ENCODE assay signal across 22 cellular contexts in genomic region chr1:85746777-85747176, GRCh38. TPM values are rescaled to one million over a fixed set of nuclear protein-coding genes. Genes with fewer than 3 reads are reported as not detected.
DNase-seq lines count a peak whose midpoint lies in the region; ATAC-seq and TF ChIP-seq lines count a peak whose summit lies in the region.
"Had no signal": no experiment of that assay in that cellular context is flagged by ENCODE, and none has a peak within 500 bp of the region (broad histone marks: within the 10 kb centered on the region; RNA-seq: fewer than 3 reads in every experiment).

No MANE protein-coding gene starts in this region.

- H3F3A ChIP-seq in SK-N-SH (replicated peaks; ENCODE audit: insufficient read depth) (no peaks in the 10 kb centered on the region), Loucy (ENCODE audit: low read depth) (no peaks in the 10 kb centered on the region)

- H3K9me2 ChIP-seq in SK-N-SH (no peaks in the 10 kb centered on the region), Loucy (replicated peaks; ENCODE audit: low read depth, low read length) (no peaks in the 10 kb centered on the region)

- H3K9me3 ChIP-seq in SK-N-SH (no peaks in the 10 kb centered on the region), Loucy (ENCODE audit: insufficient read depth, low read depth, low read length) (no peaks in the 10 kb centered on the region)
- H3K9me3 ChIP-seq: BLaER1, Peyer's patch had no signal

- no peak overlapping the region for H3K27ac ChIP-seq in SK-N-SH (ENCODE audit: low read depth in 2 of 2, low read length in 1 of 2)
- no peak overlapping the region for H3K27ac ChIP-seq in brain microvascular endothelial cell
- H3K27ac ChIP-seq: BLaER1, Peyer's patch, SK-N-MC had no signal

- H3K9ac ChIP-seq in SK-N-SH (no peak overlapping the region), Loucy (ENCODE audit: low read depth, low read length, poor library complexity, severe bottlenecking) (no peak overlapping the region)
- H3K9ac ChIP-seq: BLaER1 had no signal

- no peak for TF ChIP-seq EP300 in SK-N-SH (IDR thresholded peaks at IDR 0.05; ENCODE audit: borderline replicate concordance in 1 of 2, low read depth in 1 of 2, low read length in 1 of 2)

- no peak overlapping the region for H3K27ac Mint-ChIP-seq in glutamatergic neuron (ENCODE audit: unreplicated experiment)
- H3K27ac Mint-ChIP-seq: CD4-positive, alpha-beta T cell had no signal

- no peaks in the 10 kb centered on the region for H3K27me3 Mint-ChIP-seq in glutamatergic neuron (ENCODE audit: unreplicated experiment)

- H3K4me2 ChIP-seq in SK-N-SH (no peak overlapping the region), Loucy (ENCODE audit: low read depth, low read length, poor library complexity, severe bottlenecking) (no peak overlapping the region)
- H3K4me2 ChIP-seq: BLaER1 had no signal

- 47% methylated on average over 3 of the region's 3 CpGs for WGBS in SK-N-SH (ENCODE audit: low lambda C conversion rate)

- no peak overlapping the region for H3K4me3 Mint-ChIP-seq in glutamatergic neuron (ENCODE audit: unreplicated experiment)
- H3K4me3 Mint-ChIP-seq: CD4-positive, alpha-beta T cell had no signal

- ATAC-seq in SK-N-SH treated with all-trans-retinoic acid at 6 μM for 48 hours: no peak
- no peak for ATAC-seq in HG02763 (IDR thresholded peaks at IDR 0.05; ENCODE audit: unreplicated experiment)

- POLR2A ChIA-PET in SK-N-SH (lab: Yijun Ruan, JAX): no interaction called here

- no peak for DNase-seq in SK-N-SH
- DNase-seq in glutamatergic neuron: no peak
- no peak for DNase-seq in brain microvascular endothelial cell
- no peak for DNase-seq in NCI-H2081 treated with DMSO at 0.1 percent for 48 hours (lab: John Stamatoyannopoulos, UW)
- no peak for DNase-seq in T-helper 9 cell
- DNase-seq: CD4-positive, alpha-beta T cell; GDM1; IMR-90; KG1; MM.1S; NCI-H1417; NCI-H1694; NCI-H2029 treated with DMSO at 0.1 percent for 48 hours; NCI-H2227 treated with DMSO at 0.1 percent for 48 hours; NCI-H526 treated with DMSO at 0.1 percent for 48 hours; Peyer's patch; SIG-M5 had no signal

- no peaks in the 10 kb centered on the region for H3K36me3 Mint-ChIP-seq in glutamatergic neuron (ENCODE audit: unreplicated experiment)

- H3K79me2 ChIP-seq in SK-N-SH (ENCODE audit: insufficient read depth) (no peaks in the 10 kb centered on the region), Loucy (ENCODE audit: insufficient read depth, low read length) (no peaks in the 10 kb centered on the region)

- H3K4me1 Mint-ChIP-seq in glutamatergic neuron (ENCODE audit: low read depth, unreplicated experiment): no peaks in the 10 kb centered on the region

- TF ChIP-seq RAD21 in SK-N-SH (IDR thresholded peaks at IDR 0.05; ENCODE audit: low read length): no peak

- H2AFZ ChIP-seq in SK-N-SH (ENCODE audit: low read depth) (no peak overlapping the region), Loucy (ENCODE audit: low read length) (no peak overlapping the region)

- in situ Hi-C loops in brain microvascular endothelial cell (cut with HindIII; ENCODE audit: low pct_ligation_motif_present, low sequenced_read_pairs): no loop called here

- H3K4me1 ChIP-seq in SK-N-SH (ENCODE audit: control insufficient read depth in 1 of 2, insufficient read depth in 2 of 2, low read depth in 1 of 2, low read length in 1 of 2) (no peaks in the 10 kb centered on the region), Loucy (ENCODE audit: insufficient read depth, low read length, poor library complexity, severe bottlenecking) (no peaks in the 10 kb centered on the region)
- H3K4me1 ChIP-seq: BLaER1, Peyer's patch had no signal

- no peaks in the 10 kb centered on the region for H3K36me3 ChIP-seq in SK-N-SH (replicated peaks in 1 of 2; ENCODE audit: control insufficient read depth in 1 of 2, insufficient read depth in 2 of 2, low read length in 1 of 2)
- H3K36me3 ChIP-seq in Loucy (ENCODE audit: insufficient read depth, low read length): no peaks in the 10 kb centered on the region
- no peaks in the 10 kb centered on the region for H3K36me3 ChIP-seq in brain microvascular endothelial cell (replicated peaks)
- H3K36me3 ChIP-seq: BLaER1, Peyer's patch had no signal

- no peaks in the 10 kb centered on the region for H3K9me3 Mint-ChIP-seq in glutamatergic neuron (ENCODE audit: unreplicated experiment)

- no peak overlapping the region for H3K4me3 ChIP-seq in SK-N-SH (ENCODE audit: low read depth in 2 of 2, low read length in 1 of 2)
- no peak overlapping the region for H3K4me3 ChIP-seq in Loucy (ENCODE audit: low read length, poor library complexity, severe bottlenecking)
- no peak overlapping the region for H3K4me3 ChIP-seq in brain microvascular endothelial cell (ENCODE audit: low read depth, low read length)
- H3K4me3 ChIP-seq: BLaER1, Peyer's patch, SK-N-MC had no signal

- 0 out of 2 replicates have a peak, but pooled peaks have one; percentile 9 for TF ChIP-seq CTCF in SK-N-SH (IDR thresholded peaks at IDR 0.05)
- TF ChIP-seq CTCF in Loucy (conservative IDR thresholded peaks at IDR 0.05; ENCODE audit: low read length): peak; percentile 26; the same call in 1 of the 2 replicates
- TF ChIP-seq CTCF in glutamatergic neuron (IDR thresholded peaks at IDR 0.05; ENCODE audit: partially characterized antibody, unreplicated experiment): peak; percentile 28
- TF ChIP-seq CTCF in brain microvascular endothelial cell (IDR thresholded peaks at IDR 0.05; ENCODE audit: low read depth, low read length, missing control alignments): no peak

- H4K20me1 ChIP-seq in SK-N-SH (ENCODE audit: insufficient read depth) (no peaks in the 10 kb centered on the region), Loucy (ENCODE audit: insufficient read depth, low read length, poor library complexity, severe bottlenecking) (no peaks in the 10 kb centered on the region)
- H4K20me1 ChIP-seq: BLaER1 had no signal

- no peaks in the 10 kb centered on the region for H3K27me3 ChIP-seq in SK-N-SH (ENCODE audit: insufficient read depth)
- no peaks in the 10 kb centered on the region for H3K27me3 ChIP-seq in Loucy (ENCODE audit: insufficient read depth, low read length, poor library complexity, severe bottlenecking)
- no peaks in the 10 kb centered on the region for H3K27me3 ChIP-seq in brain microvascular endothelial cell (replicated peaks)
- H3K27me3 ChIP-seq: BLaER1, Peyer's patch had no signal

- CTCF ChIA-PET in SK-N-SH (lab: Yijun Ruan, JAX): no interaction called here

TF ChIP-seq in SK-N-SH, 30 proteins besides CTCF, POLR2A, EP300 and RAD21:
- TF ChIP-seq GABPA (IDR thresholded peaks at IDR 0.05; ENCODE audit: low read depth): no peak
- no peak for TF ChIP-seq FOSL2 (IDR thresholded peaks at IDR 0.05; ENCODE audit: borderline replicate concordance, low read depth)
- TF ChIP-seq IRF3 (IDR thresholded peaks at IDR 0.05; ENCODE audit: low read depth, low read length): no peak
- TF ChIP-seq MEF2A (IDR thresholded peaks at IDR 0.05; ENCODE audit: borderline replicate concordance, low read depth): no peak
- no peak for TF ChIP-seq RXRA (IDR thresholded peaks at IDR 0.05; ENCODE audit: borderline replicate concordance, low read depth)
- TF ChIP-seq GATA2 (CRISPR knock-in tag; IDR thresholded peaks at IDR 0.05): no peak
- no peak for TF ChIP-seq RCOR1 (IDR thresholded peaks at IDR 0.05; ENCODE audit: low read length)
- TF ChIP-seq SIN3A (IDR thresholded peaks at IDR 0.05; ENCODE audit: borderline replicate concordance, low read depth, low read length): no peak

TF ChIP-seq in SK-N-SH treated with all-trans-retinoic acid at 6 μM for 48 hours, 23 proteins besides CTCF, POLR2A, EP300 and RAD21 (continues in another document):
- TF ChIP-seq ZNF8 (CRISPR knock-in tag; IDR thresholded peaks at IDR 0.05) (no peak), OSR1 (CRISPR knock-in tag; IDR thresholded peaks at IDR 0.05) (no peak), TCF4 (CRISPR knock-in tag; IDR thresholded peaks at IDR 0.05; ENCODE audit: borderline replicate concordance) (no peak), ZC3H10 (CRISPR knock-in tag; IDR thresholded peaks at IDR 0.05) (no peak), GLIS3 (CRISPR knock-in tag; IDR thresholded peaks at IDR 0.05) (no peak), POU6F1 (CRISPR knock-in tag; IDR thresholded peaks at IDR 0.05; ENCODE audit: borderline replicate concordance, low read depth) (no peak), CSRNP3 (CRISPR knock-in tag; IDR thresholded peaks at IDR 0.05) (no peak), ZFP3 (CRISPR knock-in tag; IDR thresholded peaks at IDR 0.05) (no peak), TOX (CRISPR knock-in tag; IDR thresholded peaks at IDR 0.05; ENCODE audit: borderline replicate concordance) (no peak), ARNTL (CRISPR knock-in tag; IDR thresholded peaks at IDR 0.05; ENCODE audit: borderline replicate concordance, low read depth) (no peak), PPARA (CRISPR knock-in tag; IDR thresholded peaks at IDR 0.05; ENCODE audit: borderline replicate concordance) (no peak), SNAI2 (CRISPR knock-in tag; IDR thresholded peaks at IDR 0.05) (no peak)

RNA-seq across cellular contexts. Expression of gene ZNHIT6, which starts 38.5 kb away (rescaled TPM):
- polyA plus RNA-seq in SK-N-SH (2012; rRNA removed): 7.7 and 10.1 TPM in 2 replicates
- polyA plus RNA-seq in SK-N-SH (2012; cell fraction: cytosol; rRNA removed): 11.5 and 16.9 TPM in 2 replicates
- polyA plus RNA-seq in SK-N-SH (2012; cell fraction: nucleus; rRNA removed): 4.1 and 9.0 TPM in 2 replicates
- 10.9 TPM for total RNA-seq in glutamatergic neuron (ENCODE audit: unreplicated experiment)
